Comparison of ENCODE assay signal across 11 cellular contexts in the genomic region with DNA sequence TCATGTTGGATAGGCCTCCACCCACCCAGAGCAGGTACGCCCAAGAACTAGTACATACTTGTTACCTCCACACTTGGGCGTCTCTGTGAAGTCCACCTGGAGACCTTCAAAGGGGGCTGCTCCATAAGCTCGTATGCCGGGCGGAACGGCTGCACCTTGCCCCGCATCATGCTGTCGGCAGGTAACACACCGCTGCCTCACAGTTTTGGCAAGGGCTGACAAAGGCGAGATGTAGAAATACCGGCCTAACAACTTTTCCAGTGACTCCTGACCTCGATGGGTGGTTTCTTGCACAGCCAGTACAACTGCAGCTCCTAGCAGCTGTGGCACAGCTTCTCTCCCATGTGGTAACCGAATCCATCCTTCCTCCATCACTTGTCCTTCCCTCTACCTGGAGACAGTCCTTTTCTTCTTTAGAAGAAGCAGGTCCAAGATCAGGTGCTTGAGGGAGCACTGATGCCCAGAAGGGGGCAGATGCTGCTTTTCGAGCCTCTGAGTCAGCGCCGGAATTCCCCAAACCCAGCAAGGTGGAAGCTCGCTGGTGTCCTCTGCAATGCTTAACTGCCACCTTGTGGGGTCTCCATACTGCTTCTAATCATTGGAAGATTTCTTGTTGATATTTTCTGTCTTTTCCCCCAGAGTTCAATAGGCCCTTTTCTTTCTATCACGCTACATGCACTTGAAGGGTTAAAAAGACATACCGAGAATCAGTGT. TPM values are rescaled to one million over a fixed set of nuclear protein-coding genes. Genes with fewer than 3 reads are reported as not detected.
A peak's percentile ranks its signal among the peaks of the same experiment; 100 is the strongest.
DNase-seq lines count a peak whose midpoint lies in the region; FAIRE-seq and TF ChIP-seq lines count a peak whose summit lies in the region.
"Not testable (repeated sequence)": the region's sequence is repeated elsewhere in the genome, so short reads cannot be mapped to it uniquely, and the experiment has no call there.
"Had no signal": no experiment of that assay in that cellular context is flagged by ENCODE, and none has a peak within 500 bp of the region (broad histone marks: within the 10 kb centered on the region; RNA-seq: fewer than 3 reads in every experiment).

No MANE protein-coding gene starts in this region.

- not testable (repeated sequence) for FAIRE-seq in small intestine (lab: Jason Lieb, UNC)

- not testable (repeated sequence) for H3K36me3 ChIP-seq in small intestine (ENCODE audit: control insufficient read depth in 2 of 2, insufficient read depth in 2 of 2, low read length in 2 of 2)

- H3K9me3 ChIP-seq in small intestine (ENCODE audit: control insufficient read depth, low read depth): not testable (repeated sequence)

- not testable (repeated sequence) for H3K27ac ChIP-seq in small intestine (ENCODE audit: low read depth in 1 of 2, low read length in 1 of 2)

- not testable (repeated sequence) for H3K4me1 ChIP-seq in small intestine (ENCODE audit: control insufficient read depth in 2 of 2, insufficient read depth in 1 of 2, low read depth in 1 of 2, low read length in 1 of 2)

- in situ Hi-C loops in SK-MEL-5 (cut with HindIII; ENCODE audit: low pct_unique_long_range_greater_than_20kb, low sequenced_read_pairs): not testable (repeated sequence)

- H3K27me3 ChIP-seq in small intestine (ENCODE audit: control insufficient read depth in 2 of 2, insufficient read depth in 2 of 2, low read length in 2 of 2): not testable (repeated sequence)

- 16 to 56% (median 39%) methylated on average over 16 to 19 of the region's 19 CpGs for WGBS in small intestine, 3 donors

- not testable (repeated sequence) for TF ChIP-seq RAD21 in Ishikawa (IDR thresholded peaks at IDR 0.05; ENCODE audit: low read depth)

- not testable (repeated sequence) for H3K4me3 ChIP-seq in cardiac fibroblast (replicated peaks in 1 of 2; ENCODE audit: low read depth in 2 of 2, low read length in 2 of 2); small intestine (ENCODE audit: low read depth in 1 of 2, low read length in 2 of 2)

- DNase-seq in DMS53 (lab: John Stamatoyannopoulos, UW): peak; percentile 75
- DNase-seq in SK-MEL-5 (ENCODE audit: low read depth, low spot score): peak; percentile 11
- peak; percentile 33 for DNase-seq in activated T-cell treated with anti-CD3 and anti-CD28 coated beads for 4 hours
- DNase-seq in cardiac fibroblast (ENCODE audit: low read depth in 2 of 2): peak; percentile 11 to 45
- DNase-seq in iris pigment epithelial cell (ENCODE audit: low read depth): peak; percentile 48
- peak; percentile 10 for DNase-seq in small intestine
- peak in 5 of 6 experiments; percentile 11 to 37 (median 23) for DNase-seq in stimulated activated naive CD4-positive, alpha-beta T cell (lab: John Stamatoyannopoulos, UW)

- TF ChIP-seq CTCF in cardiac fibroblast (IDR thresholded peaks at IDR 0.05; ENCODE audit: low read depth, low read length): peak; percentile 20

- not testable (repeated sequence) for TF ChIP-seq EP300 in Ishikawa (IDR thresholded peaks at IDR 0.05; ENCODE audit: borderline replicate concordance)

TF ChIP-seq in Ishikawa, 13 proteins besides CTCF, POLR2A, EP300 and RAD21:
- TF ChIP-seq NFIC (IDR thresholded peaks at IDR 0.05): 0 out of 2 replicates have a peak, but pooled peaks have one; percentile 26
- TF ChIP-seq, protein P1, sequence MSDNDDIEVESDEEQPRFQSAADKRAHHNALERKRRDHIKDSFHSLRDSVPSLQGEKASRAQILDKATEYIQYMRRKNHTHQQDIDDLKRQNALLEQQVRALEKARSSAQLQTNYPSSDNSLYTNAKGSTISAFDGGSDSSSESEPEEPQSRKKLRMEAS (IDR thresholded peaks at IDR 0.05): peak; percentile 61

RNA-seq across cellular contexts. Expression of a gene that starts 32.0 kb away (rescaled TPM):
- not detected in 2 replicates for total RNA-seq in SK-MEL-5 (2014; rRNA removed; shearing (Covaris generic))
- not detected in 2 replicates for polyA plus RNA-seq in SK-MEL-5 (2015; cell fraction: cytosol; rRNA removed)
- polyA plus RNA-seq in SK-MEL-5 (2015; cell fraction: nucleus; rRNA removed): not detected in 2 replicates
- polyA plus RNA-seq in small intestine: under 1 TPM in 1 of 3 donors, not detected in 2; 0.18 TPM
- total RNA-seq: psoas muscle, Right ventricle myocardium inferior, upper lobe of right lung had no signal

RNA-seq across cellular contexts. Expression of a gene that starts 37.3 kb away (rescaled TPM):
- 14.0 and 15.8 TPM in 2 replicates for total RNA-seq in SK-MEL-5 (2014; rRNA removed; shearing (Covaris generic))
- 9.1 and 10.5 TPM in 2 replicates for polyA plus RNA-seq in SK-MEL-5 (2015; cell fraction: cytosol; rRNA removed)
- polyA plus RNA-seq in SK-MEL-5 (2015; cell fraction: nucleus; rRNA removed): 13.5 and 15.3 TPM in 2 replicates
- polyA plus RNA-seq in small intestine: 1 to 10 TPM; 3.8 to 6.2 (median 4.7) TPM

RNA-seq across cellular contexts. Expression of a gene that starts 52.5 kb away (rescaled TPM):
- not detected in 2 replicates for total RNA-seq in SK-MEL-5 (2014; rRNA removed; shearing (Covaris generic))
- 0.06 and 0.25 TPM in 2 replicates for polyA plus RNA-seq in SK-MEL-5 (2015; cell fraction: cytosol; rRNA removed)
- not detected in 2 replicates for polyA plus RNA-seq in SK-MEL-5 (2015; cell fraction: nucleus; rRNA removed)
- polyA plus RNA-seq in small intestine: under 1 TPM in 1 of 3 donors, not detected in 2; 0.63 TPM

Comparison
In these comparisons a context has a peak if more than half of its experiments do, and no peak if none do; other contexts are left out.
1. DNase-seq: peak in every context shown above with its lines; median percentile 75 in DMS53; 48 in iris pigment epithelial cell; 33 in activated T-cell treated with anti-CD3 and anti-CD28 coated beads for 4 hours; 28 in cardiac fibroblast; 23 in stimulated activated naive CD4-positive, alpha-beta T cell; 11 in SK-MEL-5; 10 in small intestine.